ENCODE assay signal across 1 cellular context in genomic region chr11:67644042-67644441, GRCh38.
TF ChIP-seq lines count a peak whose summit lies in the region.

No MANE protein-coding gene starts in this region.

TF ChIP-seq in K562, 482 proteins besides CTCF, POLR2A, EP300 and RAD21:
- TF ChIP-seq CTBP1 (IDR thresholded peaks at IDR 0.05; ENCODE audit: borderline replicate concordance) (peak; percentile 14; the same call in 1 of the 2 replicates), ZNF436 (CRISPR knock-in tag; IDR thresholded peaks at IDR 0.05) (no peak), CC2D1A (IDR thresholded peaks at IDR 0.05) (peak; percentile 29; the same call in 1 of the 2 replicates), CREB1 (IDR thresholded peaks at IDR 0.05) (no peak), CREB1 (CRISPR knock-in tag; IDR thresholded peaks at IDR 0.05) (no peak), NR4A1 (CRISPR knock-in tag; IDR thresholded peaks at IDR 0.05) (no peak), NR4A1 (tag; IDR thresholded peaks at IDR 0.05) (no peak), ZC3H8 (IDR thresholded peaks at IDR 0.05) (no peak), MAFF (IDR thresholded peaks at IDR 0.05; ENCODE audit: low read length) (no peak), TBP (optimal IDR thresholded peaks at IDR 0.05; ENCODE audit: low read depth, low read length) (no peak), XRCC5 (IDR thresholded peaks at IDR 0.05; ENCODE audit: low read depth, low read length) (0 out of 2 replicates have a peak, but pooled peaks have one; percentile 36), CEBPG (CRISPR knock-in tag; IDR thresholded peaks at IDR 0.05) (peak; percentile 62), CEBPG (tag; conservative IDR thresholded peaks at IDR 0.05 in 1 of 2, IDR thresholded peaks at IDR 0.05 in 1 of 2) (peak in 1 of 2 experiments; percentile 72; a peak in 2 of 4 replicates), CBX8 (IDR thresholded peaks at IDR 0.05; ENCODE audit: borderline replicate concordance, extremely low read depth, low read depth, low read length, poor library complexity, severe bottlenecking) (no peak), JUN (IDR thresholded peaks at IDR 0.05; ENCODE audit: borderline replicate concordance, low read depth, low read length) (0 out of 2 replicates have a peak, but pooled peaks have one; percentile 19), JUN (CRISPR knock-in tag; IDR thresholded peaks at IDR 0.05; ENCODE audit: borderline replicate concordance) (no peak), ZBTB5 (IDR thresholded peaks at IDR 0.05) (no peak), TSC22D4 (tag; IDR thresholded peaks at IDR 0.05) (no peak), CCAR2 (IDR thresholded peaks at IDR 0.05; ENCODE audit: low read depth, low read length) (0 out of 2 replicates have a peak, but pooled peaks have one; percentile 35), SAFB2 (IDR thresholded peaks at IDR 0.05; ENCODE audit: borderline replicate concordance, low read depth, low read length, severe bottlenecking) (no peak), CBX3 (IDR thresholded peaks at IDR 0.05; ENCODE audit: borderline replicate concordance in 1 of 2, low read length in 2 of 2) (peak in 1 of 2 experiments; percentile 95; a peak in 2 of 3 replicates), MCM3 (IDR thresholded peaks at IDR 0.05) (no peak), ZEB2 (IDR thresholded peaks at IDR 0.05) (no peak), ADNP (tag; IDR thresholded peaks at IDR 0.05) (no peak), SP2 (IDR thresholded peaks at IDR 0.05; ENCODE audit: extremely low read depth, low read depth, low read length, poor library complexity, severe bottlenecking) (no peak), TAF15 (IDR thresholded peaks at IDR 0.05; ENCODE audit: low read depth, low read length) (no peak), CEBPB (tag; IDR thresholded peaks at IDR 0.05) (peak; percentile 88), SMC3 (conservative IDR thresholded peaks at IDR 0.05; ENCODE audit: insufficient read depth, low read depth, low read length) (peak; percentile 60), CBX5 (IDR thresholded peaks at IDR 0.05; ENCODE audit: borderline replicate concordance, low read depth) (peak; percentile 86)
